In genomic region chr16:27726621-27727275, GRCh38 we compare ENCODE assay signal across 24 cellular contexts.
DNase-seq lines count a peak whose midpoint lies in the region; ATAC-seq and TF ChIP-seq lines count a peak whose summit lies in the region.
"Had no signal": no experiment of that assay in that cellular context is flagged by ENCODE, and none has a peak within 500 bp of the region (broad histone marks: within the 10 kb centered on the region; RNA-seq: fewer than 3 reads in every experiment).

No MANE protein-coding gene starts in this region.

- H3K9me3 ChIP-seq in GM23248 (ENCODE audit: low read depth) (no peaks in the 10 kb centered on the region), PC-3 (ENCODE audit: low read length) (no peaks in the 10 kb centered on the region)
- H3K9me3 ChIP-seq: spleen had no signal

- H3K27me3 ChIP-seq in GM23248 (replicated peaks; ENCODE audit: insufficient read depth) (no peaks in the 10 kb centered on the region), PC-3 (ENCODE audit: low read length) (no peaks in the 10 kb centered on the region)
- H3K27me3 ChIP-seq: spleen had no signal

- H3K36me3 Mint-ChIP-seq in neural crest cell (ENCODE audit: low read depth), result peaks cover 28% of the 10 kb centered on the region
- peaks cover 13% of the 10 kb centered on the region for H3K36me3 Mint-ChIP-seq in effector memory CD8-positive, alpha-beta T cell (ENCODE audit: insufficient read depth)

- POLR2A ChIA-PET in PC-3 (lab: Charles Lee; ENCODE audit: unreplicated experiment), result interaction anchor here (0.5 kb wide), 1 partner anchor 139 kb away, joined by 3 read pairs; no protein-coding TSS in a partner anchor

- H3K4me1 ChIP-seq in GM23248 (ENCODE audit: insufficient read depth) (peaks cover 6% of the 10 kb centered on the region), PC-3 (ENCODE audit: insufficient read depth, low read length) (peaks cover 4% of the 10 kb centered on the region; the same call in 1 of the 2 replicates)

- intact Hi-C loops in PC-3 (cut with micrococcal nuclease), result no loop called here

- no TSS peak for BruUV-seq in PC-3 (replicated peaks; lab: Mats Ljungman, UMichigan)

- DNase-seq in GM23248, result peak; percentile 61
- peak; percentile 72 for DNase-seq in PC-3
- peak; percentile 80 to 81 for DNase-seq in cardiac fibroblast (ENCODE audit: low read depth in 2 of 2)
- no peak for DNase-seq in neural crest cell (ENCODE audit: low read depth, low spot score)
- no peak for DNase-seq in effector memory CD8-positive, alpha-beta T cell
- no peak for DNase-seq in activated CD8-positive, alpha-beta memory T cell treated with anti-CD3 and anti-CD28 coated beads for 24 hours
- no peak for DNase-seq in RPMI8226
- DNase-seq in NCI-H1930 (lab: John Stamatoyannopoulos, UW), result no peak
- DNase-seq: activated CD8-positive, alpha-beta T cell treated with anti-CD3 and anti-CD28 coated beads, Interleukin-2, amount 10 ng/mL, durations not matched to agents 7 days and 5 days; activated naive CD8-positive, alpha-beta T cell treated with anti-CD3 and anti-CD28 coated beads for 36 hours; activated T-cell treated with anti-CD3 and anti-CD28 coated beads, Interleukin-2, amount 50 U/mL, for 48 hours; H7; left cardiac atrium; mesenchymal stem cell; MM.1S; NCI-H146; NCI-H774; retina; spleen; stimulated activated CD4-positive, alpha-beta T cell treated with anti-CD3 and anti-CD28 coated beads, Interleukin-4, amount 100 ng/mL, for 24 hours; stimulated activated naive CD8-positive, alpha-beta T cell treated with anti-CD3 and anti-CD28 coated beads, Interleukin-15, amount 100 ng/mL, for 72 hours had no signal

- in situ Hi-C loops in GM23248 (cut with MboI), result no loop called here

- H3K4me1 Mint-ChIP-seq in neural crest cell, result peaks cover 49% of the 10 kb centered on the region
- peaks cover 7 to 14% of the 10 kb centered on the region in 2 donors for H3K4me1 Mint-ChIP-seq in effector memory CD8-positive, alpha-beta T cell (ENCODE audit: low read depth in 2 of 2)
- H3K4me1 Mint-ChIP-seq: IgD-negative memory B cell; stimulated activated naive CD8-positive, alpha-beta T cell treated with anti-CD3 and anti-CD28 coated beads, Interleukin-15, amount 100 ng/mL, for 72 hours had no signal

- H3K4me2 ChIP-seq in GM23248 (ENCODE audit: unreplicated experiment) (no peak overlapping the region), PC-3 (ENCODE audit: low read length) (no peak overlapping the region)

- TF ChIP-seq CTCF in PC-3 (conservative IDR thresholded peaks at IDR 0.05; ENCODE audit: low read depth, low read length) (no peak), cardiac fibroblast (IDR thresholded peaks at IDR 0.05; ENCODE audit: low read depth, low read length) (no peak), neural crest cell (conservative IDR thresholded peaks at IDR 0.05) (no peak)

- no peak overlapping the region for H3K4me3 ChIP-seq in GM23248
- H3K4me3 ChIP-seq in PC-3 (ENCODE audit: low read length), result no peak overlapping the region
- H3K4me3 ChIP-seq in cardiac fibroblast (replicated peaks in 1 of 2; ENCODE audit: low read depth in 2 of 2, low read length in 2 of 2), result no peak overlapping the region
- H3K4me3 ChIP-seq: spleen had no signal

- H4K20me1 ChIP-seq in GM23248 (ENCODE audit: insufficient read depth), result no peaks in the 10 kb centered on the region; the same call in 1 of the 2 replicates
- H4K20me1 ChIP-seq in PC-3 (ENCODE audit: low read length), result no peaks in the 10 kb centered on the region

- H3K27ac ChIP-seq in GM23248, result no peak overlapping the region
- peak overlapping the region; percentile 11; the same call in 1 of the 2 replicates for H3K27ac ChIP-seq in PC-3 (ENCODE audit: low read length)
- H3K27ac ChIP-seq: spleen had no signal

- H3F3A ChIP-seq in GM23248 (ENCODE audit: insufficient read depth) (0 out of 2 replicates have a peak, but pooled peaks cover 7% of the 10 kb centered on the region), PC-3 (ENCODE audit: low read length, unreplicated experiment) (no peaks in the 10 kb centered on the region)

- CTCF ChIA-PET in PC-3 (lab: Charles Lee), result no interaction called here

- ATAC-seq in PC-3, result peak; percentile 91
- ATAC-seq in effector memory CD8-positive, alpha-beta T cell (replicated peaks), result no peak
- ATAC-seq: activated CD8-positive, alpha-beta T cell treated with anti-CD3 and anti-CD28 coated beads, Interleukin-2, amount 10 ng/mL, durations not matched to agents 7 days and 5 days; stimulated activated naive CD8-positive, alpha-beta T cell treated with anti-CD3 and anti-CD28 coated beads, Interleukin-15, amount 100 ng/mL, for 72 hours had no signal

- H3K36me3 ChIP-seq in GM23248 (ENCODE audit: low read depth) (0 out of 2 replicates have a peak, but pooled peaks cover 3% of the 10 kb centered on the region), PC-3 (ENCODE audit: low read depth, low read length) (no peaks in the 10 kb centered on the region)

- WGBS in GM23248 (ENCODE audit: low coverage in 1 of 2, low lambda C conversion rate in 2 of 2, missing lambda C conversion rate in 2 of 2), 2 experiments, result 77 to 81% methylated on average over 12 of the region's 12 CpGs

- no peaks in the 10 kb centered on the region for H3K9me3 Mint-ChIP-seq in neural crest cell
- no peaks in the 10 kb centered on the region for H3K9me3 Mint-ChIP-seq in effector memory CD8-positive, alpha-beta T cell
- H3K9me3 Mint-ChIP-seq: activated naive CD8-positive, alpha-beta T cell treated with anti-CD3 and anti-CD28 coated beads for 36 hours; IgD-negative memory B cell; stimulated activated naive CD8-positive, alpha-beta T cell treated with anti-CD3 and anti-CD28 coated beads, Interleukin-15, amount 100 ng/mL, for 72 hours; T-helper 2 cell treated with Interferon-gamma antibody and Interleukin-4, amounts not matched to agents 5 μg/mL and 100 μg/mL, for 36 hours; type B pancreatic cell had no signal

- no peak overlapping the region for H2AFZ ChIP-seq in GM23248
- H2AFZ ChIP-seq in PC-3 (ENCODE audit: low read length), result no peak overlapping the region

- H3K27me3 Mint-ChIP-seq in neural crest cell (ENCODE audit: low read depth), result no peaks in the 10 kb centered on the region
- H3K27me3 Mint-ChIP-seq in effector memory CD8-positive, alpha-beta T cell, result no peaks in the 10 kb centered on the region
- H3K27me3 Mint-ChIP-seq: activated naive CD8-positive, alpha-beta T cell treated with anti-CD3 and anti-CD28 coated beads for 36 hours; IgD-negative memory B cell; stimulated activated naive CD8-positive, alpha-beta T cell treated with anti-CD3 and anti-CD28 coated beads, Interleukin-15, amount 100 ng/mL, for 72 hours; type B pancreatic cell had no signal

- H3K27ac Mint-ChIP-seq in neural crest cell (ENCODE audit: unreplicated experiment), result peak overlapping the region; percentile 71
- no peak overlapping the region for H3K27ac Mint-ChIP-seq in effector memory CD8-positive, alpha-beta T cell
- H3K27ac Mint-ChIP-seq: activated CD8-positive, alpha-beta T cell treated with anti-CD3 and anti-CD28 coated beads, Interleukin-2, amount 10 ng/mL, durations not matched to agents 7 days and 5 days; activated naive CD8-positive, alpha-beta T cell treated with anti-CD3 and anti-CD28 coated beads for 36 hours; IgD-negative memory B cell; stimulated activated naive CD8-positive, alpha-beta T cell treated with anti-CD3 and anti-CD28 coated beads, Interleukin-15, amount 100 ng/mL, for 72 hours; T-helper 2 cell treated with Interferon-gamma antibody and Interleukin-4, amounts not matched to agents 5 μg/mL and 100 μg/mL, for 36 hours; type B pancreatic cell had no signal

- H3K9ac ChIP-seq in GM23248 (no peak overlapping the region), PC-3 (ENCODE audit: low read length) (no peak overlapping the region)

- H3K79me2 ChIP-seq in GM23248 (ENCODE audit: insufficient read depth), result no peaks in the 10 kb centered on the region
- no peaks in the 10 kb centered on the region for H3K79me2 ChIP-seq in PC-3 (ENCODE audit: low read length)

- H3K9me2 ChIP-seq in GM23248 (ENCODE audit: insufficient read depth), result no peaks in the 10 kb centered on the region
- H3K9me2 ChIP-seq in PC-3 (replicated peaks; ENCODE audit: low read length), result no peaks in the 10 kb centered on the region

- H3K4me3 Mint-ChIP-seq in neural crest cell, result no peak overlapping the region
- H3K4me3 Mint-ChIP-seq in effector memory CD8-positive, alpha-beta T cell, result no peak overlapping the region
- H3K4me3 Mint-ChIP-seq: activated CD8-positive, alpha-beta T cell treated with anti-CD3 and anti-CD28 coated beads, Interleukin-2, amount 10 ng/mL, durations not matched to agents 7 days and 5 days; activated naive CD8-positive, alpha-beta T cell treated with anti-CD3 and anti-CD28 coated beads for 36 hours; stimulated activated naive CD8-positive, alpha-beta T cell treated with anti-CD3 and anti-CD28 coated beads, Interleukin-15, amount 100 ng/mL, for 72 hours; T-helper 2 cell treated with Interferon-gamma antibody and Interleukin-4, amounts not matched to agents 5 μg/mL and 100 μg/mL, for 36 hours; type B pancreatic cell had no signal

Comparison
In these comparisons a context has a peak if more than half of its experiments do, and no peak if none do; other contexts are left out.
1. DNase-seq: peak in GM23248 (single experiment), PC-3 (single experiment) and cardiac fibroblast (2 of 2); none in neural crest cell (single experiment), effector memory CD8-positive, alpha-beta T cell (0 of 3), activated CD8-positive, alpha-beta memory T cell treated with anti-CD3 and anti-CD28 coated beads for 24 hours (single experiment), RPMI8226 (single experiment) and NCI-H1930 (0 of 2).